9 cellular contexts compared by ENCODE assay signal in the genomic region with DNA sequence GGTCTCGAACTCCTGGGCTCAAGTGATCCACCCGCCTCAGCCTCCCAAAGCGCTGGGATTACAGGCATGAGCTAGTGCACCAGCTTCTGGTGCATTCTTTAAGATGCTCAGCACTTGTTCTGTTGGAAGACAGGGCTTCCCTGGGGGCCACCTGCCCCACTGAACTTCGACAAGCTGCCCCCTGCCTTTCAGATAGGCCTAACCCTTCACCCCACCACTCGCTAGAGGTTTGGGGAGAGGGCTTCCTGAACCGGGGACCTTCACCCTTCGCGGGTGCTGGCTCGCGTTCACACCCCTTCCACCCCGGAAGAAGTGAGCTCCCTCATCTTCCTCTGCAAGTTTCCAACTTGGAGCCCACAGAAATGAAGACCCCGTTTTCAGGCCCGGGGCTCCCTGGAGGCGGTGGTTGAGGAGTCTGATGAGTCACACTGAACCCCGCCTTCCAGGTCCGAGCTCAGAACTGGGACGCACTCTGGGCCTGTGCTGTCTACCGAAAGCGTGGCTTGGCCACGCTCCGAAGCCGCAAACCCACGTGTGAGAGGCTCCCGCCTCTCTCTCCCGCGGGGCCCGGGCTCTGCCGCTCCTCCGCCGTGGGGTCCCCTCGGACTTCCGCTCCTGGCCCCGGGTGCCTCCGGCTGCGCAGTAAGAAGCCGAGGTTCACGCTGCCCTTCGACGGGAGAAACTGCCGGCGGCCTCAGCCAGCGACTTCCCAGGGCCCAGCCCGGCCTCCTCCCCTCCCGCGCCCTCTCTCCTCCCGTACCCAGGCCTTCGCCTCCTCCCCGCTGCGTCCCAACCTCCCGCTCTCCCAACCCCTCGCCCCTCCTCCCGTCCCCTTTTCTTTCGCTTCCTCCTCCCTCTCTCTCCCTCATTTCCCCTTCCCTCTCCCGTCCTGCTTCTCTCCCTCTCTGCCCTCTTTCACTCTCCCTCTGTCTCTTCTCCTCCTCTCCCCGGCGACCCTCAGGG. TPM values are rescaled to one million over a fixed set of nuclear protein-coding genes. Genes with fewer than 3 reads are reported as not detected.
DNase-seq lines count a peak whose midpoint lies in the region; ATAC-seq and TF ChIP-seq lines count a peak whose summit lies in the region.
"Had no signal": no experiment of that assay in that cellular context is flagged by ENCODE, and none has a peak within 500 bp of the region (broad histone marks: within the 10 kb centered on the region; RNA-seq: fewer than 3 reads in every experiment).

No MANE protein-coding gene starts in this region.

- ATAC-seq in HG03457 (IDR thresholded peaks at IDR 0.05; ENCODE audit: unreplicated experiment) = no peak
- ATAC-seq in HG02840 (IDR thresholded peaks at IDR 0.05; ENCODE audit: low FRiP score, unreplicated experiment) = no peak

- 16% methylated on average over 44 of the region's 56 CpGs for WGBS in suprapubic skin

- H3K27me3 ChIP-seq in mucosa of stomach (ENCODE audit: control insufficient read depth, insufficient read depth, low read length) = no peaks in the 10 kb centered on the region
- H3K27me3 ChIP-seq in suprapubic skin = no peaks in the 10 kb centered on the region

- no peak for TF ChIP-seq EP300 in suprapubic skin (IDR thresholded peaks at IDR 0.05)

- TF ChIP-seq POLR2A in erythroblast (IDR thresholded peaks at IDR 0.05; ENCODE audit: low read length) (no peak), suprapubic skin (IDR thresholded peaks at IDR 0.05) (peak in 1 of 2 donors; percentile 47)

- H3K9ac ChIP-seq in mucosa of stomach (ENCODE audit: low read length) = peak overlapping the region; percentile 80

- peak; percentile 90 for DNase-seq in DMS53 (lab: John Stamatoyannopoulos, UW)
- no peak for DNase-seq in DMS53 treated with DMSO at 0.1 percent for 48 hours (lab: John Stamatoyannopoulos, UW; ENCODE audit: unreplicated experiment)
- DNase-seq in activated T-cell treated with anti-CD3 and anti-CD28 coated beads for 48 hours (ENCODE audit: low read depth) = peak; percentile 23
- DNase-seq in erythroblast (lab: John Stamatoyannopoulos, UW) = peak; percentile 11 to 20
- DNase-seq in suprapubic skin (ENCODE audit: low spot score in 2 of 2) = peak; percentile 86 to 89

- peaks cover 11% of the 10 kb centered on the region for H3K4me1 ChIP-seq in mucosa of stomach (ENCODE audit: control insufficient read depth, insufficient read depth, low read length)
- peaks cover 42% of the 10 kb centered on the region for H3K4me1 ChIP-seq in suprapubic skin

- H3K4me3 ChIP-seq in mucosa of stomach (ENCODE audit: low read length) (peak overlapping the region; percentile 3), suprapubic skin (peak overlapping the region; percentile 57)

- H3K27ac ChIP-seq in suprapubic skin = peak overlapping the region; percentile 94
- H3K27ac ChIP-seq: 22Rv1 had no signal

- H3K9me3 ChIP-seq in mucosa of stomach (ENCODE audit: control insufficient read depth, low read length) (no peaks in the 10 kb centered on the region), suprapubic skin (no peaks in the 10 kb centered on the region)

- H3K36me3 ChIP-seq in mucosa of stomach (ENCODE audit: control insufficient read depth, insufficient read depth, low read length) = no peaks in the 10 kb centered on the region
- H3K36me3 ChIP-seq in suprapubic skin = no peaks in the 10 kb centered on the region

- no peak for TF ChIP-seq CTCF in suprapubic skin (IDR thresholded peaks at IDR 0.05)

RNA-seq across cellular contexts. Expression of a gene that starts 47.5 kb away (rescaled TPM):
- total RNA-seq in suprapubic skin = 100 to 1,000 TPM in 3 of 4 donors, 10 to 100 TPM in 1; 99.6 to 151 (median 113) TPM
